18 cellular contexts compared by ENCODE assay signal in genomic region chr10:47095211-47095610, GRCh38.
A peak's percentile ranks its signal among the peaks of the same experiment; 100 is the strongest.
DNase-seq lines count a peak whose midpoint lies in the region; ATAC-seq and TF ChIP-seq lines count a peak whose summit lies in the region.
"Had no signal": no experiment of that assay in that cellular context is flagged by ENCODE, and none has a peak within 500 bp of the region (broad histone marks: within the 10 kb centered on the region; RNA-seq: fewer than 3 reads in every experiment).

No MANE protein-coding gene starts in this region.

- no peaks in the 10 kb centered on the region for H3K9me3 ChIP-seq in Karpas-422 (ENCODE audit: low read length)
- H3K9me3 ChIP-seq: BLaER1 had no signal

- H3K4me2 ChIP-seq in Karpas-422 (ENCODE audit: low read depth, low read length, poor library complexity, severe bottlenecking) = no peak overlapping the region
- H3K4me2 ChIP-seq: BLaER1 had no signal

- no peak overlapping the region for H3K9ac ChIP-seq in Karpas-422 (ENCODE audit: low read length)
- H3K9ac ChIP-seq: BLaER1 had no signal

- peaks cover 4% of the 10 kb centered on the region; the same call in 1 of the 2 replicates for H3K4me1 ChIP-seq in Karpas-422 (ENCODE audit: low read length)
- H3K4me1 ChIP-seq: Caco-2 had no signal

- no peaks in the 10 kb centered on the region for H3K79me2 ChIP-seq in Karpas-422 (ENCODE audit: low read length)

- no peak overlapping the region for H3K27ac Mint-ChIP-seq in type B pancreatic cell
- H3K27ac Mint-ChIP-seq in nephron progenitor cell = no peak overlapping the region
- H3K27ac Mint-ChIP-seq: B cell; CD4-positive, CD25-positive, alpha-beta regulatory T cell; CD8-positive, alpha-beta T cell had no signal

- peaks cover 4% of the 10 kb centered on the region for H3K9me3 Mint-ChIP-seq in type B pancreatic cell
- peaks cover 18% of the 10 kb centered on the region for H3K9me3 Mint-ChIP-seq in nephron progenitor cell
- H3K9me3 Mint-ChIP-seq: CD4-positive, CD25-positive, alpha-beta regulatory T cell; CD8-positive, alpha-beta T cell had no signal

- no peaks in the 10 kb centered on the region for H3K9me2 ChIP-seq in Karpas-422 (replicated peaks; ENCODE audit: insufficient read depth, low read length)

- no peak overlapping the region for H3K27ac ChIP-seq in Karpas-422 (ENCODE audit: low read length)
- H3K27ac ChIP-seq: BLaER1, C4-2B had no signal

- no peak overlapping the region for H3K4me3 Mint-ChIP-seq in type B pancreatic cell
- no peak overlapping the region for H3K4me3 Mint-ChIP-seq in nephron progenitor cell
- H3K4me3 Mint-ChIP-seq: B cell; CD4-positive, CD25-positive, alpha-beta regulatory T cell; CD8-positive, alpha-beta T cell had no signal

- no peak for ATAC-seq in left ventricle myocardium superior
- ATAC-seq: CD8-positive, alpha-beta T cell had no signal

- H3K4me1 Mint-ChIP-seq in type B pancreatic cell (ENCODE audit: unreplicated experiment) (no peaks in the 10 kb centered on the region), nephron progenitor cell (peaks cover 17% of the 10 kb centered on the region)
- H3K4me1 Mint-ChIP-seq: B cell; CD4-positive, CD25-positive, alpha-beta regulatory T cell had no signal

- no peaks in the 10 kb centered on the region for H3K27me3 ChIP-seq in Karpas-422 (ENCODE audit: low read length)

- no peak overlapping the region for H3K4me3 ChIP-seq in Karpas-422 (ENCODE audit: low read length)
- H3K4me3 ChIP-seq: BLaER1 had no signal

- H2AFZ ChIP-seq in Karpas-422 (ENCODE audit: low read length) = no peak overlapping the region

- peaks cover 24% of the 10 kb centered on the region for H3K27me3 Mint-ChIP-seq in type B pancreatic cell
- H3K27me3 Mint-ChIP-seq in nephron progenitor cell (ENCODE audit: low read depth, poor library complexity) = peaks cover 16% of the 10 kb centered on the region
- H3K27me3 Mint-ChIP-seq: CD4-positive, CD25-positive, alpha-beta regulatory T cell had no signal

- intact Hi-C loops in left ventricle myocardium superior (cut with micrococcal nuclease) = no loop called here

- no peak for TF ChIP-seq CTCF in type B pancreatic cell (conservative IDR thresholded peaks at IDR 0.05)
- TF ChIP-seq CTCF in nephron progenitor cell (IDR thresholded peaks at IDR 0.05) = no peak

- DNase-seq in Karpas-422 (peak; percentile 7), islet precursor cell (peak; percentile 19), type B pancreatic cell (ENCODE audit: extremely low spot score, unreplicated experiment) (peak; percentile 45), nephron progenitor cell (no peak), left ventricle myocardium superior (no peak), midbrain (lab: John Stamatoyannopoulos, UW) (no peak), AG08395 (ENCODE audit: low spot score) (no peak)
- DNase-seq in activated CD8-positive, alpha-beta memory T cell treated with anti-CD3 and anti-CD28 coated beads, Interleukin-2, amount 50 U/mL, for 48 hours = peak; percentile 18
- DNase-seq: Caco-2; CD4-positive, CD25-positive, alpha-beta regulatory T cell; CD8-positive, alpha-beta T cell; DMS153; DND-41; GOT3; HCEC 1CT had no signal

- H3K36me3 ChIP-seq in Karpas-422 (ENCODE audit: insufficient read depth, low read length) = no peaks in the 10 kb centered on the region
- H3K36me3 ChIP-seq: BLaER1 had no signal

- no peaks in the 10 kb centered on the region for H4K20me1 ChIP-seq in Karpas-422 (ENCODE audit: insufficient read depth, low read depth, low read length)
- H4K20me1 ChIP-seq: BLaER1 had no signal

- no peaks in the 10 kb centered on the region for H3K36me3 Mint-ChIP-seq in type B pancreatic cell
- H3K36me3 Mint-ChIP-seq in nephron progenitor cell (ENCODE audit: low read depth) = no peaks in the 10 kb centered on the region
- H3K36me3 Mint-ChIP-seq: CD4-positive, CD25-positive, alpha-beta regulatory T cell; CD8-positive, alpha-beta T cell had no signal

Comparison
In these comparisons a context has a peak if more than half of its experiments do, and no peak if none do; other contexts are left out.
1. DNase-seq: peak in Karpas-422 (single experiment), activated CD8-positive, alpha-beta memory T cell treated with anti-CD3 and anti-CD28 coated beads, Interleukin-2, amount 50 U/mL, for 48 hours (single experiment), islet precursor cell (single experiment) and type B pancreatic cell (single experiment); none in nephron progenitor cell (single experiment), left ventricle myocardium superior (single experiment), midbrain (single experiment) and AG08395 (single experiment).